ENCODE assay signal across 28 cellular contexts in the genomic region with DNA sequence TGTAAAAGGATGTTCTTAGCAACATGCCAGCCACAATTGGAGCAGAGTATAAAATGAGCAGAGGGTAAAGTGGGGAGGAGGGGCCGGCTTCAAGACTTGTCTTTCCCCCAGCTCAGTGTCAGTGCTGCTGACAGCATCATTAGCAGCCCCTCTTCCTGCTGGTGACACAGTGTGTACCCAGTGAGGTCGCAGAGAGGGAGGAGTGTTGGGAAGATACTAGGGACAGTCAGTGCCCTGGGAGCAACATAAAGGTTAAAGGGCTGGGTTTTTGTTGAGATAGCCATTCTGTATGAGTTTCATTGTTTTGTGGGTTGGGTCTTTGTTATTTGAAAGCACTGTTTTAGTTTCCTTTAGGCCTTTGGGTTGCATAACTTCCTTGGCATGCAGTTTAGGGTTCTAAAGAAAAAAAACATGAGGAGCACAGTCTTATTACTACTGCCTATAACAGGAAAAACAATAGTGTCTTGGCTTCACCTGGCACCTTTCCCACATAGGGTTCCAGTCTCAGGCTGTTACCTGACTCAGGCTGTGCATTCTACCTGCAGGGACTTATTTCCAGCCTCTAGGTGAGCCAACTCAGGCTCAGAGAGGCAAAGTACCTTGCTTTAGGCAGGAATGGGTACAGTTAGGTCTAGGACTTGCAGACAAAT.
A peak's percentile ranks its signal among the peaks of the same experiment; 100 is the strongest.
DNase-seq lines count a peak whose midpoint lies in the region; ATAC-seq and TF ChIP-seq lines count a peak whose summit lies in the region.
"Had no signal": no experiment of that assay in that cellular context is flagged by ENCODE, and none has a peak within 500 bp of the region (broad histone marks: within the 10 kb centered on the region; RNA-seq: fewer than 3 reads in every experiment).

No MANE protein-coding gene starts in this region.

- ATAC-seq in activated CD8-positive, alpha-beta T cell treated with anti-CD3 and anti-CD28 coated beads, Interleukin-2, amount 10 ng/mL, durations not matched to agents 7 days and 5 days: no peak
- no peak for ATAC-seq in foreskin keratinocyte
- ATAC-seq: effector memory CD8-positive, alpha-beta T cell; Right ventricle myocardium inferior had no signal

- H3K27me3 Mint-ChIP-seq in activated CD8-positive, alpha-beta T cell treated with anti-CD3 and anti-CD28 coated beads, Interleukin-2, amount 10 ng/mL, durations not matched to agents 7 days and 5 days (ENCODE audit: low read depth): no peaks in the 10 kb centered on the region
- H3K27me3 Mint-ChIP-seq: activated B cell treated with CpG ODN at 0.5 μM for 24 hours; activated CD4-positive, alpha-beta memory T cell treated with anti-CD3 and anti-CD28 coated beads for 36 hours; CD8-positive, alpha-beta memory T cell; effector memory CD8-positive, alpha-beta T cell had no signal

- no peak for TF ChIP-seq CTCF in foreskin keratinocyte (conservative IDR thresholded peaks at IDR 0.05)

- peak overlapping the region; percentile 21 for H3K27ac Mint-ChIP-seq in activated CD8-positive, alpha-beta T cell treated with anti-CD3 and anti-CD28 coated beads, Interleukin-2, amount 10 ng/mL, durations not matched to agents 7 days and 5 days
- H3K27ac Mint-ChIP-seq: activated B cell treated with CpG ODN at 0.5 μM for 24 hours; activated CD4-positive, alpha-beta memory T cell treated with anti-CD3 and anti-CD28 coated beads for 36 hours; brain; T-helper 2 cell treated with Interferon-gamma antibody and Interleukin-4, amounts not matched to agents 5 μg/mL and 100 μg/mL, for 36 hours had no signal

- CTCF ChIA-PET in activated CD8-positive, alpha-beta T cell treated with anti-CD3 and anti-CD28 coated beads, Interleukin-2, amount 10 ng/mL, durations not matched to agents 7 days and 5 days (lab: Charles Lee): no interaction called here

- no peaks in the 10 kb centered on the region for H3K4me1 ChIP-seq in foreskin keratinocyte
- H3K4me1 ChIP-seq: colonic mucosa, prostate gland, tibial nerve had no signal

- H3K4me3 Mint-ChIP-seq in activated CD8-positive, alpha-beta T cell treated with anti-CD3 and anti-CD28 coated beads, Interleukin-2, amount 10 ng/mL, durations not matched to agents 7 days and 5 days: no peak overlapping the region
- H3K4me3 Mint-ChIP-seq: activated B cell treated with CpG ODN at 0.5 μM for 24 hours; activated CD4-positive, alpha-beta memory T cell treated with anti-CD3 and anti-CD28 coated beads for 36 hours; brain; CD8-positive, alpha-beta memory T cell; effector memory CD8-positive, alpha-beta T cell; T-helper 2 cell treated with Interferon-gamma antibody and Interleukin-4, amounts not matched to agents 5 μg/mL and 100 μg/mL, for 36 hours had no signal

- H3K27me3 ChIP-seq in foreskin keratinocyte: no peaks in the 10 kb centered on the region
- H3K27me3 ChIP-seq: colonic mucosa, esophagus squamous epithelium, neutrophil, tibial nerve had no signal

- no peaks in the 10 kb centered on the region for H3K9me3 Mint-ChIP-seq in activated CD8-positive, alpha-beta T cell treated with anti-CD3 and anti-CD28 coated beads, Interleukin-2, amount 10 ng/mL, durations not matched to agents 7 days and 5 days (ENCODE audit: insufficient read depth)
- H3K9me3 Mint-ChIP-seq: activated B cell treated with CpG ODN at 0.5 μM for 24 hours; activated CD4-positive, alpha-beta memory T cell treated with anti-CD3 and anti-CD28 coated beads for 36 hours; brain; CD8-positive, alpha-beta memory T cell; effector memory CD8-positive, alpha-beta T cell; T-helper 2 cell treated with Interferon-gamma antibody and Interleukin-4, amounts not matched to agents 5 μg/mL and 100 μg/mL, for 36 hours had no signal

- no peak overlapping the region for H3K27ac ChIP-seq in foreskin keratinocyte
- H3K27ac ChIP-seq: colonic mucosa, esophagus squamous epithelium, GM23248, KMS-11, neutrophil, prostate gland, tibial nerve had no signal

- DNase-seq in NCI-H82 (lab: John Stamatoyannopoulos, UW): peak; percentile 4
- DNase-seq in NCI-H82 treated with DMSO at 0.1 percent for 48 hours (lab: John Stamatoyannopoulos, UW; ENCODE audit: unreplicated experiment): no peak
- DNase-seq in activated CD8-positive, alpha-beta T cell treated with anti-CD3 and anti-CD28 coated beads, Interleukin-2, amount 10 ng/mL, durations not matched to agents 7 days and 5 days: no peak
- DNase-seq in foreskin keratinocyte: peak; percentile 37 to 78
- no peak for DNase-seq in T1000 (lab: John Stamatoyannopoulos, UW)
- no peak for DNase-seq in NCI-H1436 treated with DMSO at 0.1 percent for 48 hours (lab: John Stamatoyannopoulos, UW)
- no peak for DNase-seq in DMS53 treated with DMSO at 0.1 percent for 48 hours (lab: John Stamatoyannopoulos, UW; ENCODE audit: unreplicated experiment)
- no peak for DNase-seq in middle frontal gyrus (ENCODE audit: extremely low spot score, low spot score)
- DNase-seq: 8988T; activated B cell treated with CpG ODN at 0.5 μM for 24 hours; activated CD4-positive, alpha-beta memory T cell treated with anti-CD3 and anti-CD28 coated beads for 36 hours; activated gamma-delta T cell; activated T-cell treated with anti-CD3 and anti-CD28 coated beads for 4 hours; CD8-positive, alpha-beta memory T cell; colonic mucosa; effector memory CD8-positive, alpha-beta T cell; esophagus squamous epithelium; GF-D8; GM23248; NCI-H187; NCI-H748 treated with DMSO at 0.1 percent for 48 hours had no signal

- peaks cover 16% of the 10 kb centered on the region for H3K4me1 Mint-ChIP-seq in activated CD8-positive, alpha-beta T cell treated with anti-CD3 and anti-CD28 coated beads, Interleukin-2, amount 10 ng/mL, durations not matched to agents 7 days and 5 days (ENCODE audit: low read depth)

- no peaks in the 10 kb centered on the region for H3K36me3 Mint-ChIP-seq in activated CD8-positive, alpha-beta T cell treated with anti-CD3 and anti-CD28 coated beads, Interleukin-2, amount 10 ng/mL, durations not matched to agents 7 days and 5 days (ENCODE audit: low read depth)
- H3K36me3 Mint-ChIP-seq: activated CD4-positive, alpha-beta memory T cell treated with anti-CD3 and anti-CD28 coated beads for 36 hours; brain had no signal

- POLR2A ChIA-PET in activated CD8-positive, alpha-beta T cell treated with anti-CD3 and anti-CD28 coated beads, Interleukin-2, amount 10 ng/mL, durations not matched to agents 7 days and 5 days (lab: Charles Lee): no interaction called here

Comparison
In these comparisons a context has a peak if more than half of its experiments do, and no peak if none do; other contexts are left out.
1. DNase-seq: peak in NCI-H82 (single experiment) and foreskin keratinocyte (2 of 2); none in NCI-H82 treated with DMSO at 0.1 percent for 48 hours (single experiment), activated CD8-positive, alpha-beta T cell treated with anti-CD3 and anti-CD28 coated beads, Interleukin-2, amount 10 ng/mL, durations not matched to agents 7 days and 5 days (single experiment), T1000 (single experiment), NCI-H1436 treated with DMSO at 0.1 percent for 48 hours (single experiment), DMS53 treated with DMSO at 0.1 percent for 48 hours (single experiment) and middle frontal gyrus (single experiment).